ENCODE assay signal across 21 cellular contexts in genomic region chr13:25908390-25908789, GRCh38.
DNase-seq lines count a peak whose midpoint lies in the region; FAIRE-seq and TF ChIP-seq lines count a peak whose summit lies in the region.
"Had no signal": no experiment of that assay in that cellular context is flagged by ENCODE, and none has a peak within 500 bp of the region (broad histone marks: within the 10 kb centered on the region; RNA-seq: fewer than 3 reads in every experiment).

No MANE protein-coding gene starts in this region.

- peak overlapping the region; percentile 93 for H3K27ac Mint-ChIP-seq in nephron progenitor cell
- H3K27ac Mint-ChIP-seq in activated CD4-positive, alpha-beta memory T cell treated with anti-CD3 and anti-CD28 coated beads, Interleukin-2, amount 10 ng/mL, durations not matched to agents 7 days and 5 days: no peak overlapping the region

- peak overlapping the region; percentile 41; the same call in 1 of the 2 replicates for H2BK5ac ChIP-seq in H1 (ENCODE audit: low read depth, low read length)

- peaks cover 4% of the 10 kb centered on the region; the same call in 1 of the 2 replicates for H3K23me2 ChIP-seq in H1 (ENCODE audit: low read depth, low read length)

- no peak overlapping the region for H4K8ac ChIP-seq in H1 (ENCODE audit: extremely low read depth, insufficient read depth, low read length)

- H3K23ac ChIP-seq in H1 (ENCODE audit: insufficient read length): no peak overlapping the region

- H2AK5ac ChIP-seq in H1 (ENCODE audit: low read depth, low read length): no peak overlapping the region

- H3K27me3 Mint-ChIP-seq in nephron progenitor cell (ENCODE audit: low read depth, poor library complexity): peaks cover 34% of the 10 kb centered on the region
- H3K27me3 Mint-ChIP-seq in activated CD4-positive, alpha-beta memory T cell treated with anti-CD3 and anti-CD28 coated beads, Interleukin-2, amount 10 ng/mL, durations not matched to agents 7 days and 5 days: peaks cover 2% of the 10 kb centered on the region

- DNase-seq in H1 (ENCODE audit: low read depth in 1 of 2, low spot score in 2 of 2) (no peak), kidney glomerular epithelial cell (lab: John Stamatoyannopoulos, UW) (peak; percentile 65), nephron progenitor cell (peak; percentile 25), NOMO-1 (lab: John Stamatoyannopoulos, UW; ENCODE audit: unreplicated experiment in 2 of 2) (no peak), smooth muscle cell (lab: John Stamatoyannopoulos, UW; ENCODE audit: unreplicated experiment) (no peak), SW 1271 (lab: John Stamatoyannopoulos, UW) (no peak)
- DNase-seq in activated CD4-positive, alpha-beta memory T cell treated with anti-CD3 and anti-CD28 coated beads, Interleukin-2, amount 10 ng/mL, durations not matched to agents 7 days and 5 days: no peak
- DNase-seq: ACHN, COR-L47, DMS 273 treated with DMSO at 0.1 percent for 48 hours, DND-41, NCI-H1105, NCI-H1694, NCI-H2081 treated with DMSO at 0.1 percent for 48 hours, NCI-H524, NCI-H82, PC-3, RPMI8226, SHP77 treated with DMSO at 0.1 percent for 48 hours had no signal

- WGBS in H1 (ENCODE audit: extremely low coverage in 1 of 2, insufficient coverage in 1 of 2, insufficient read length in 1 of 2, insufficient replicate concordance in 2 of 2, low coverage in 1 of 2, low lambda C conversion rate in 2 of 2, missing lambda C conversion rate in 1 of 2), 2 experiments: 90% methylated on average over 4 of the region's 4 CpGs; no CpG with 5 or more reads in 1 of the 2 experiments
- 91% methylated on average over 4 of the region's 4 CpGs for WGBS in thymus
- WGBS in smooth muscle cell (ENCODE audit: low lambda C conversion rate): 86% methylated on average over 4 of the region's 4 CpGs

- no peak for TF ChIP-seq CTCF in H1 (IDR thresholded peaks at IDR 0.05; ENCODE audit: control extremely low read depth in 1 of 3, insufficient read depth in 1 of 3, low read depth in 1 of 3, low read length in 3 of 3)
- TF ChIP-seq CTCF in nephron progenitor cell (IDR thresholded peaks at IDR 0.05): no peak
- no peak for TF ChIP-seq CTCF in smooth muscle cell (IDR thresholded peaks at IDR 0.05; ENCODE audit: borderline replicate concordance, insufficient read depth, poor library complexity, severe bottlenecking)

- no peak for TF ChIP-seq POLR2A in H1 (IDR thresholded peaks at IDR 0.05; ENCODE audit: control extremely low read depth in 1 of 2, low read depth in 2 of 2, low read length in 2 of 2)

- H3K27me3 ChIP-seq in H1 (replicated peaks in 1 of 4; ENCODE audit: control insufficient read depth in 3 of 4, extremely low read depth in 1 of 4, insufficient read depth in 3 of 4, low read length in 3 of 4): no peaks in the 10 kb centered on the region; a peak in 1 of 7 replicates
- H3K27me3 ChIP-seq in thymus (ENCODE audit: control insufficient read depth, insufficient read depth): no peaks in the 10 kb centered on the region
- H3K27me3 ChIP-seq in smooth muscle cell (ENCODE audit: low read depth): peaks cover 38% of the 10 kb centered on the region

- no peak overlapping the region for H4K5ac ChIP-seq in H1 (ENCODE audit: insufficient read length, low read depth, low read length)

- H3K4me1 ChIP-seq in H1 (replicated peaks in 1 of 4; ENCODE audit: control insufficient read depth in 3 of 4, insufficient read depth in 4 of 4, low read length in 3 of 4): peaks cover 3 to 36% (median 20%) of the 10 kb centered on the region in 4 experiments; a peak in 5 of 7 replicates
- H3K4me1 ChIP-seq in thymus (ENCODE audit: control insufficient read depth, insufficient read depth, low read length): no peaks in the 10 kb centered on the region
- H3K4me1 ChIP-seq in smooth muscle cell (ENCODE audit: low read depth): peaks cover 30% of the 10 kb centered on the region

- H3K4me1 Mint-ChIP-seq in nephron progenitor cell: peaks cover 31% of the 10 kb centered on the region
- H3K4me1 Mint-ChIP-seq in activated CD4-positive, alpha-beta memory T cell treated with anti-CD3 and anti-CD28 coated beads, Interleukin-2, amount 10 ng/mL, durations not matched to agents 7 days and 5 days: no peaks in the 10 kb centered on the region

- H3K9me3 ChIP-seq in H1 (ENCODE audit: insufficient read depth in 2 of 2, low read depth in 1 of 2, low read length in 1 of 2): no peaks in the 10 kb centered on the region; a peak in 1 of 4 replicates
- no peaks in the 10 kb centered on the region for H3K9me3 ChIP-seq in thymus (ENCODE audit: control insufficient read depth)
- no peaks in the 10 kb centered on the region for H3K9me3 ChIP-seq in smooth muscle cell (replicated peaks; ENCODE audit: low read depth)

- no peak overlapping the region for H3K14ac ChIP-seq in H1 (ENCODE audit: insufficient read length)

- H3K56ac ChIP-seq in H1 (replicated peaks; ENCODE audit: insufficient read length, low read depth, low read length): no peak overlapping the region

- H4K20me1 ChIP-seq in H1 (replicated peaks in 1 of 2; ENCODE audit: control insufficient read depth in 1 of 2, insufficient read depth in 2 of 2, low read length in 2 of 2): no peaks in the 10 kb centered on the region
- H4K20me1 ChIP-seq in smooth muscle cell (ENCODE audit: low read depth): no peaks in the 10 kb centered on the region

- H3K27ac ChIP-seq in H1 (ENCODE audit: low read depth, low read length) (no peak overlapping the region), thymus (ENCODE audit: low read depth) (peak overlapping the region; percentile 42), smooth muscle cell (ENCODE audit: low read depth) (no peak overlapping the region)

- peak overlapping the region; percentile 76 for H4K91ac ChIP-seq in H1 (replicated peaks; ENCODE audit: insufficient read length, low read length)

- peak overlapping the region; percentile 11; the same call in 1 of the 2 replicates for H3K18ac ChIP-seq in H1 (ENCODE audit: extremely low read depth, low read length)

- no peak for TF ChIP-seq EP300 in H1 (IDR thresholded peaks at IDR 0.05; ENCODE audit: borderline replicate concordance in 1 of 2, low read depth in 2 of 2, low read length in 2 of 2)

- no peak overlapping the region for H2AFZ ChIP-seq in H1 (ENCODE audit: low read length)
- no peak overlapping the region for H2AFZ ChIP-seq in smooth muscle cell (ENCODE audit: low read depth)

- no peaks in the 10 kb centered on the region for H3K36me3 Mint-ChIP-seq in nephron progenitor cell (ENCODE audit: low read depth)
- H3K36me3 Mint-ChIP-seq in activated CD4-positive, alpha-beta memory T cell treated with anti-CD3 and anti-CD28 coated beads, Interleukin-2, amount 10 ng/mL, durations not matched to agents 7 days and 5 days (ENCODE audit: low read depth): no peaks in the 10 kb centered on the region

- H3K79me2 ChIP-seq in H1 (ENCODE audit: control insufficient read depth in 1 of 2, insufficient read depth in 2 of 2, low read length in 2 of 2) (no peaks in the 10 kb centered on the region), smooth muscle cell (ENCODE audit: low read depth) (no peaks in the 10 kb centered on the region)

- peak overlapping the region; percentile 78; the same call in 1 of the 2 replicates for H2BK12ac ChIP-seq in H1 (ENCODE audit: low read depth, low read length)

- peak overlapping the region; percentile 91 for H2BK120ac ChIP-seq in H1 (replicated peaks; ENCODE audit: low read depth, low read length)

- H2BK15ac ChIP-seq in H1 (ENCODE audit: low read length): no peak overlapping the region

- H3K4me3 ChIP-seq in H1 (ENCODE audit: extremely low read depth in 1 of 4, insufficient read depth in 2 of 4, low read depth in 3 of 4, low read length in 4 of 4) (no peak overlapping the region), thymus (ENCODE audit: low read length) (no peak overlapping the region), smooth muscle cell (no peak overlapping the region)

- no peak overlapping the region for H3K4me3 Mint-ChIP-seq in nephron progenitor cell
- H3K4me3 Mint-ChIP-seq in activated CD4-positive, alpha-beta memory T cell treated with anti-CD3 and anti-CD28 coated beads, Interleukin-2, amount 10 ng/mL, durations not matched to agents 7 days and 5 days: no peak overlapping the region

- TF ChIP-seq RAD21 in H1 (IDR thresholded peaks at IDR 0.05 in 1 of 2, conservative IDR thresholded peaks at IDR 0.05 in 1 of 2; ENCODE audit: low read depth in 2 of 2, low read length in 2 of 2): no peak

- H3K36me3 ChIP-seq in H1 (ENCODE audit: control insufficient read depth in 2 of 4, insufficient read depth in 4 of 4, low read length in 3 of 4) (no peaks in the 10 kb centered on the region), thymus (ENCODE audit: control insufficient read depth, insufficient read depth) (no peaks in the 10 kb centered on the region), smooth muscle cell (ENCODE audit: low read depth) (no peaks in the 10 kb centered on the region)

- H3K9ac ChIP-seq in H1 (replicated peaks in 1 of 4; ENCODE audit: extremely low read depth in 1 of 4, low read depth in 3 of 4, low read length in 3 of 4) (no peak overlapping the region), smooth muscle cell (ENCODE audit: low read depth) (no peak overlapping the region)

- H2BK20ac ChIP-seq in H1 (ENCODE audit: low read length): peak overlapping the region; percentile 98

- FAIRE-seq in H1 (lab: Jason Lieb, UNC): no peak
- FAIRE-seq: G401.6 had no signal

- CTCF ChIA-PET in H1 (lab: Charles Lee; ENCODE audit: partially characterized antibody): interaction anchor here (2.1 kb wide), 1 partner anchor 26 kb away, joined by 7 read pairs; no protein-coding TSS in a partner anchor
- CTCF ChIA-PET in activated CD4-positive, alpha-beta memory T cell treated with anti-CD3 and anti-CD28 coated beads, Interleukin-2, amount 10 ng/mL, durations not matched to agents 7 days and 5 days (lab: Charles Lee): no interaction called here

- no peaks in the 10 kb centered on the region for H3K79me1 ChIP-seq in H1 (ENCODE audit: low read depth, low read length)

- no peaks in the 10 kb centered on the region for H3F3A ChIP-seq in smooth muscle cell (ENCODE audit: low read depth)

- H3K4me2 ChIP-seq in H1 (ENCODE audit: insufficient read depth in 1 of 2, low read depth in 2 of 2, low read length in 2 of 2) (no peak overlapping the region), smooth muscle cell (no peak overlapping the region)

- no peak overlapping the region for H3K4ac ChIP-seq in H1 (replicated peaks; ENCODE audit: insufficient read length, low read depth, low read length)

- no peaks in the 10 kb centered on the region for H3K9me3 Mint-ChIP-seq in nephron progenitor cell
- no peaks in the 10 kb centered on the region for H3K9me3 Mint-ChIP-seq in activated CD4-positive, alpha-beta memory T cell treated with anti-CD3 and anti-CD28 coated beads, Interleukin-2, amount 10 ng/mL, durations not matched to agents 7 days and 5 days

- POLR2A ChIA-PET in H1 (lab: Charles Lee; ENCODE audit: partially characterized antibody): no interaction called here
- POLR2A ChIA-PET in activated CD4-positive, alpha-beta memory T cell treated with anti-CD3 and anti-CD28 coated beads, Interleukin-2, amount 10 ng/mL, durations not matched to agents 7 days and 5 days (lab: Charles Lee): no interaction called here

TF ChIP-seq in H1, 55 proteins besides CTCF, POLR2A, EP300 and RAD21 (continues in another document):
- no peak for TF ChIP-seq SP2 (IDR thresholded peaks at IDR 0.05; ENCODE audit: low read length)

Comparison
In these comparisons a context has a peak if more than half of its experiments do, and no peak if none do; other contexts are left out.
1. DNase-seq: peak in kidney glomerular epithelial cell (single experiment) and nephron progenitor cell (single experiment); none in H1 (0 of 2), NOMO-1 (0 of 2), smooth muscle cell (single experiment), SW 1271 (0 of 2) and activated CD4-positive, alpha-beta memory T cell treated with anti-CD3 and anti-CD28 coated beads, Interleukin-2, amount 10 ng/mL, durations not matched to agents 7 days and 5 days (single experiment).